Comparison of ENCODE assay signal across 2 cellular contexts in genomic region chr15:89802231-89802928, GRCh38.
TF ChIP-seq lines count a peak whose summit lies in the region.

No MANE protein-coding gene starts in this region.

TF ChIP-seq in HepG2, 621 proteins besides CTCF, POLR2A, EP300 and RAD21:
- TF ChIP-seq ZNF788 (CRISPR knock-in tag; IDR thresholded peaks at IDR 0.05; ENCODE audit: borderline replicate concordance), result no peak
- peak; percentile 34 for TF ChIP-seq AGO2 (optimal IDR thresholded peaks at IDR 0.05; ENCODE audit: low read depth, low read length)
- no peak for TF ChIP-seq ZNF33B (CRISPR knock-in tag; IDR thresholded peaks at IDR 0.05)
- peak; percentile 49; the same call in 1 of the 2 replicates for TF ChIP-seq HNRNPL (IDR thresholded peaks at IDR 0.05; ENCODE audit: low read depth, low read length)

TF ChIP-seq in HEK293T, 16 proteins besides CTCF, POLR2A, EP300 and RAD21:
- no peak for TF ChIP-seq ZNF384 (IDR thresholded peaks at IDR 0.05)
- no peak for TF ChIP-seq CTBP1 (IDR thresholded peaks at IDR 0.05; ENCODE audit: borderline replicate concordance)
- TF ChIP-seq L3MBTL2 (conservative IDR thresholded peaks at IDR 0.05), result no peak
- no peak for TF ChIP-seq LEF1 (IDR thresholded peaks at IDR 0.05; ENCODE audit: borderline replicate concordance)
- no peak for TF ChIP-seq BHLHE40 (IDR thresholded peaks at IDR 0.05; ENCODE audit: borderline replicate concordance)
